Comparison of ENCODE assay signal across 14 cellular contexts in the genomic region with DNA sequence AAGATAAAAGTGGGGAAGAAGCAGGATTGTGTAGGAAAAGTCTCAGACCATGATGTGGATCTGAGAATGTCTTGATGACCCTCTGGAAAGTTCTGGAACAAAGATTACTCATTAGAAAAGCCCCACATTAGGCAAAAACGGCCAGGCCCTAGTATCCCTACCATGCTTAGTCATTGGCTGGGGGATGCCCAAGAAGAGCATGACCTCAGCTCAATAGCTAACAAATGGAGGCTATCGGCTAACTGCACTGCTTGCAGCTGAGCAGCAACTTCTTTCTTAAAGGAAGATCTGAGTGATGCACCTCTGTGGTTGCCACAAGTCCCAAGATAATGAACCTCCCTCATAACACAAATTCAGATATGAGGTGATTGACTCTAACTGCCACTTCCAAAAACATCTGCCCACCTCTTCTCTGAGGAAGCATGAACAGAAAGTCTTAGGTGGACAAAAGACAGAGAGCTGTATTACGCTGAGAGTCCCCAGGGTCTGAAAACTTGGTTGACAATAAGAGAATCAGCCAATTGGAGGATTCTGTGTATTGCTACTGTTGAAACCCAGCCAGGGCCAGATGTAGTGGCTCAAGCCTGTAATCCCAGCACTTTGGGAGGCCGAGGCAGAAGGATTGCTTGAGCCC.
DNase-seq lines count a peak whose midpoint lies in the region; ATAC-seq and TF ChIP-seq lines count a peak whose summit lies in the region.
"Had no signal": no experiment of that assay in that cellular context is flagged by ENCODE, and none has a peak within 500 bp of the region (broad histone marks: within the 10 kb centered on the region; RNA-seq: fewer than 3 reads in every experiment).

No MANE protein-coding gene starts in this region.

- no peak for TF ChIP-seq CTCF in epithelial cell of proximal tubule (conservative IDR thresholded peaks at IDR 0.05; ENCODE audit: low read depth, low read length)

- H3K4me3 ChIP-seq in epithelial cell of proximal tubule (ENCODE audit: low read depth, low read length), result no peak overlapping the region
- H3K4me3 ChIP-seq: gastrocnemius medialis had no signal

- peak; percentile 78 for ATAC-seq in GM21529 (IDR thresholded peaks at IDR 0.05; ENCODE audit: unreplicated experiment)
- peak; percentile 55 for ATAC-seq in HG03558 (IDR thresholded peaks at IDR 0.05; ENCODE audit: extremely low read depth, unreplicated experiment)
- ATAC-seq in HG02981 (IDR thresholded peaks at IDR 0.05; ENCODE audit: unreplicated experiment), result no peak
- ATAC-seq: gastrocnemius medialis had no signal

- DNase-seq in Daoy (ENCODE audit: low read depth) (peak; percentile 28), epithelial cell of proximal tubule (ENCODE audit: low read depth) (peak; percentile 77), amniotic stem cell (lab: John Stamatoyannopoulos, UW) (no peak)
- no peak for DNase-seq in activated naive CD4-positive, alpha-beta T cell treated with Interleukin-2 at 50 U/mL for 16 hours
- DNase-seq in stimulated activated CD4-positive, alpha-beta T cell treated with anti-CD3 and anti-CD28 coated beads, Interleukin-1b, Interleukin-23, amount 100 ng/mL, for 48 hours, result no peak
- DNase-seq: activated CD4-positive, alpha-beta T cell treated with anti-CD3 and anti-CD28 coated beads for 4 hours; gastrocnemius medialis; GDM1; NCI-H1436 treated with DMSO at 0.1 percent for 48 hours; stimulated activated CD4-positive, alpha-beta T cell treated with anti-CD3 and anti-CD28 coated beads, Interleukin-12 subunit alpha, Interleukin-12 subunit beta, amount 100 ng/mL, for 4 hours; stimulated activated CD8-positive, alpha-beta memory T cell treated with anti-CD3 and anti-CD28 coated beads, Interleukin-4, amount 100 ng/mL, for 48 hours had no signal

Comparison
In these comparisons a context has a peak if more than half of its experiments do, and no peak if none do; other contexts are left out.
1. DNase-seq: peak in Daoy (single experiment) and epithelial cell of proximal tubule (single experiment); none in amniotic stem cell (single experiment), activated naive CD4-positive, alpha-beta T cell treated with Interleukin-2 at 50 U/mL for 16 hours (single experiment) and stimulated activated CD4-positive, alpha-beta T cell treated with anti-CD3 and anti-CD28 coated beads, Interleukin-1b, Interleukin-23, amount 100 ng/mL, for 48 hours (single experiment).